ENCODE assay signal across 10 cellular contexts in genomic region chr10:71747039-71747807, GRCh38. TPM values are rescaled to one million over a fixed set of nuclear protein-coding genes. Genes with fewer than 3 reads are reported as not detected.
DNase-seq lines count a peak whose midpoint lies in the region; TF ChIP-seq lines count a peak whose summit lies in the region.
"Had no signal": no experiment of that assay in that cellular context is flagged by ENCODE, and none has a peak within 500 bp of the region (broad histone marks: within the 10 kb centered on the region; RNA-seq: fewer than 3 reads in every experiment).

No MANE protein-coding gene starts in this region.

- no peak overlapping the region for H2BK12ac ChIP-seq in mesenchymal stem cell (ENCODE audit: low read length in 2 of 2)

- no peaks in the 10 kb centered on the region for H3K27me3 Mint-ChIP-seq in activated T-cell treated with anti-CD3 and anti-CD28 coated beads, Interleukin-2, amount 50 U/mL, for 24 hours
- H3K27me3 Mint-ChIP-seq in type B pancreatic cell: no peaks in the 10 kb centered on the region

- no peaks in the 10 kb centered on the region for H3K27me3 ChIP-seq in mammary epithelial cell (ENCODE audit: insufficient read depth, low read length)
- peaks cover 0 to 44% of the 10 kb centered on the region in 2 experiments for H3K27me3 ChIP-seq in mesenchymal stem cell (ENCODE audit: control insufficient read depth in 1 of 2, insufficient read depth in 1 of 2, low read length in 2 of 2)
- H3K27me3 ChIP-seq in testis: no peaks in the 10 kb centered on the region

- TF ChIP-seq CTCF in mammary epithelial cell (conservative IDR thresholded peaks at IDR 0.05 in 1 of 2, IDR thresholded peaks at IDR 0.05 in 1 of 2; ENCODE audit: extremely low read depth in 1 of 2, insufficient read depth in 1 of 2, low read depth in 1 of 2, low read length in 2 of 2) (no peak), type B pancreatic cell (conservative IDR thresholded peaks at IDR 0.05) (no peak), testis (IDR thresholded peaks at IDR 0.05) (no peak)

- CTCF ChIA-PET in mammary epithelial cell (lab: Charles Lee; ENCODE audit: low non-redundant PET) (no interaction called here), HEK293T (lab: Yijun Ruan, JAX) (interaction anchor here (0.7 to 1.3 kb wide), 2 partner anchors 10 to 27 kb away, joined by 3 read pairs; no protein-coding TSS in a partner anchor)

- H3K4ac ChIP-seq in mesenchymal stem cell (ENCODE audit: low read depth in 1 of 2, low read length in 2 of 2): peak overlapping the region in 1 of 2 experiments; percentile 6

- H3K4me2 ChIP-seq in mammary epithelial cell (ENCODE audit: insufficient read depth, low read depth, low read length) (no peak overlapping the region), mesenchymal stem cell (ENCODE audit: low read length, poor library complexity, severe bottlenecking) (no peak overlapping the region)

- dilution Hi-C loops in mammary epithelial cell (cut with HindIII; ENCODE audit: low sequenced_read_pairs): no loop called here

- H4K8ac ChIP-seq in mesenchymal stem cell (ENCODE audit: low read length): no peak overlapping the region

- H3K36me3 ChIP-seq in mammary epithelial cell (ENCODE audit: insufficient read depth, low read length) (no peaks in the 10 kb centered on the region), mesenchymal stem cell (ENCODE audit: control insufficient read depth in 1 of 2, insufficient read depth in 2 of 2, low read depth in 1 of 2, low read length in 2 of 2) (peaks cover 0 to 16% of the 10 kb centered on the region in 2 experiments), testis (ENCODE audit: low read depth, missing control alignments) (no peaks in the 10 kb centered on the region)

- H3K4me3 Mint-ChIP-seq in activated T-cell treated with anti-CD3 and anti-CD28 coated beads, Interleukin-2, amount 50 U/mL, for 24 hours: no peak overlapping the region
- no peak overlapping the region for H3K4me3 Mint-ChIP-seq in type B pancreatic cell

- no peak overlapping the region for H2BK5ac ChIP-seq in mesenchymal stem cell (ENCODE audit: low read depth, low read length, poor library complexity, severe bottlenecking)

- no peaks in the 10 kb centered on the region for H3K79me1 ChIP-seq in mesenchymal stem cell (replicated peaks; ENCODE audit: low read length, poor library complexity, severe bottlenecking)

- peaks cover 98% of the 10 kb centered on the region for H3K4me1 Mint-ChIP-seq in activated T-cell treated with anti-CD3 and anti-CD28 coated beads, Interleukin-2, amount 50 U/mL, for 24 hours (ENCODE audit: low read depth)
- peaks cover 30% of the 10 kb centered on the region for H3K4me1 Mint-ChIP-seq in type B pancreatic cell (ENCODE audit: unreplicated experiment)

- H3K36me3 Mint-ChIP-seq in activated T-cell treated with anti-CD3 and anti-CD28 coated beads, Interleukin-2, amount 50 U/mL, for 24 hours (ENCODE audit: low read depth): peaks cover 60% of the 10 kb centered on the region
- no peaks in the 10 kb centered on the region for H3K36me3 Mint-ChIP-seq in type B pancreatic cell

- H3K9me3 Mint-ChIP-seq in activated T-cell treated with anti-CD3 and anti-CD28 coated beads, Interleukin-2, amount 50 U/mL, for 24 hours: no peaks in the 10 kb centered on the region
- no peaks in the 10 kb centered on the region for H3K9me3 Mint-ChIP-seq in type B pancreatic cell

- peak overlapping the region; percentile 98 for H3K27ac Mint-ChIP-seq in activated T-cell treated with anti-CD3 and anti-CD28 coated beads, Interleukin-2, amount 50 U/mL, for 24 hours
- H3K27ac Mint-ChIP-seq in type B pancreatic cell: peak overlapping the region; percentile 79

- H4K20me1 ChIP-seq in mammary epithelial cell (ENCODE audit: insufficient read depth, low read length): no peaks in the 10 kb centered on the region

- H2AFZ ChIP-seq in mammary epithelial cell (ENCODE audit: low read depth, low read length): peak overlapping the region; percentile 49
- H2AFZ ChIP-seq in mesenchymal stem cell (ENCODE audit: low read depth, low read length): peak overlapping the region; percentile 39

- no peak overlapping the region for H2AK5ac ChIP-seq in mesenchymal stem cell (ENCODE audit: low read length, severe bottlenecking)

- in situ Hi-C loops in mammary epithelial cell (cut with MboI; ENCODE audit: low sequenced_read_pairs in 2 of 2): no loop called here

- no peak for TF ChIP-seq POLR2A in testis (IDR thresholded peaks at IDR 0.05)

- BruUV-seq in mammary epithelial cell (replicated peaks; lab: Mats Ljungman, UMichigan): no TSS peak

- no peak overlapping the region for H4K91ac ChIP-seq in mesenchymal stem cell (ENCODE audit: low read length)

- no peaks in the 10 kb centered on the region for H3K79me2 ChIP-seq in mammary epithelial cell (ENCODE audit: insufficient read depth, low read length)

- no peak for DNase-seq in activated T-cell treated with anti-CD3 and anti-CD28 coated beads, Interleukin-2, amount 50 U/mL, for 24 hours
- DNase-seq in activated T-cell treated with anti-CD3 and anti-CD28 coated beads, Interleukin-2, amount 50 U/mL, for 1 hour: no peak
- DNase-seq in mammary epithelial cell (peak; percentile 48), mesenchymal stem cell (no peak), type B pancreatic cell (ENCODE audit: extremely low spot score, unreplicated experiment) (no peak), NCI-H128 (lab: John Stamatoyannopoulos, UW; ENCODE audit: unreplicated experiment) (no peak), testis (no peak), HEK293T (ENCODE audit: extremely low spot score) (no peak)
- DNase-seq: kidney glomerular epithelial cell had no signal

- no peak overlapping the region for H2BK120ac ChIP-seq in mesenchymal stem cell (ENCODE audit: low read depth, low read length)

- no peak overlapping the region for H3K18ac ChIP-seq in mesenchymal stem cell (ENCODE audit: low read depth in 1 of 2, low read length in 2 of 2)

- WGBS in mammary epithelial cell (ENCODE audit: low coverage, missing lambda C conversion rate): 33% methylated on average over 6 of the region's 6 CpGs
- 50% methylated on average over 6 of the region's 6 CpGs for WGBS in mesenchymal stem cell
- WGBS in testis, 2 donors: 69 to 76% methylated on average over 6 of the region's 6 CpGs

- POLR2A ChIA-PET in HEK293T (lab: Yijun Ruan, JAX): no interaction called here

- H3K9ac ChIP-seq in mammary epithelial cell (ENCODE audit: insufficient read depth, low read length) (no peak overlapping the region), mesenchymal stem cell (ENCODE audit: low read length) (no peak overlapping the region)

- intact Hi-C loops in mammary epithelial cell (cut with micrococcal nuclease): no loop called here
- intact Hi-C loops in testis (cut with DNase I; ENCODE audit: low total_unique reads): no loop called here

- no peak overlapping the region for H3K27ac ChIP-seq in mammary epithelial cell (ENCODE audit: insufficient read depth, low read depth, low read length)
- H3K27ac ChIP-seq in mesenchymal stem cell (ENCODE audit: low read length, poor library complexity, severe bottlenecking): no peak overlapping the region
- no peak overlapping the region for H3K27ac ChIP-seq in testis

- no peak overlapping the region for H2BK15ac ChIP-seq in mesenchymal stem cell (ENCODE audit: low read depth, poor library complexity, severe bottlenecking)

- H3K23ac ChIP-seq in mesenchymal stem cell (ENCODE audit: low read length in 2 of 2): no peak overlapping the region

- H3K9me3 ChIP-seq in mammary epithelial cell (replicated peaks; ENCODE audit: insufficient read depth, low read length) (no peaks in the 10 kb centered on the region), mesenchymal stem cell (ENCODE audit: control insufficient read depth, low read length) (no peaks in the 10 kb centered on the region), testis (no peaks in the 10 kb centered on the region)

- H3K4me1 ChIP-seq in mammary epithelial cell (ENCODE audit: insufficient read depth, low read length): peaks cover 13% of the 10 kb centered on the region
- no peaks in the 10 kb centered on the region for H3K4me1 ChIP-seq in mesenchymal stem cell (ENCODE audit: control insufficient read depth, insufficient read depth, low read depth, low read length)
- H3K4me1 ChIP-seq in testis: peaks cover 30% of the 10 kb centered on the region

- H3K14ac ChIP-seq in mesenchymal stem cell (ENCODE audit: low read length in 2 of 2): no peak overlapping the region

- H3K4me3 ChIP-seq in mammary epithelial cell (replicated peaks in 1 of 3; ENCODE audit: insufficient read depth in 1 of 3, low read depth in 2 of 3, low read length in 3 of 3) (no peak overlapping the region), mesenchymal stem cell (ENCODE audit: insufficient read depth in 1 of 2, low read depth in 1 of 2, low read length in 2 of 2) (no peak overlapping the region), testis (no peak overlapping the region)

TF ChIP-seq in HEK293T, 16 proteins besides CTCF, POLR2A, EP300 and RAD21:
- TF ChIP-seq ELF4 (IDR thresholded peaks at IDR 0.05) (no peak), LEF1 (IDR thresholded peaks at IDR 0.05; ENCODE audit: borderline replicate concordance) (no peak), SP1 (IDR thresholded peaks at IDR 0.05) (no peak), ARNT (IDR thresholded peaks at IDR 0.05) (no peak), FOXK2 (IDR thresholded peaks at IDR 0.05) (no peak), SUZ12 (IDR thresholded peaks at IDR 0.05) (no peak), TARDBP (IDR thresholded peaks at IDR 0.05) (no peak)
TF ChIP-seq in HEK293T: peak in this region for 0.

RNA-seq across cellular contexts. Expression of gene VSIR, which starts 26.1 kb away (rescaled TPM):
- total RNA-seq in mammary epithelial cell (10 to 100 TPM; 39.9 to 77.8 TPM), type B pancreatic cell (ENCODE audit: low replicate concordance) (47.0 and 82.1 TPM in 2 replicates), testis (10 to 100 TPM; 26.1 to 54.6 TPM)
- polyA plus RNA-seq in mammary epithelial cell (26.5 TPM), testis (ENCODE audit: insufficient read depth, low read depth, low replicate concordance) (54.4 TPM)
- polyA minus RNA-seq in mammary epithelial cell: 31.0 TPM
- polyA plus RNA-seq in mesenchymal stem cell (2013, experiment 1 of 2): 3.3 TPM
- 3.8 TPM for polyA plus RNA-seq in mesenchymal stem cell (2013, experiment 2 of 2)

RNA-seq across cellular contexts. Expression of gene C10orf105, which starts 27.6 kb away (rescaled TPM):
- under 1 TPM in 1 of 2 donors, not detected in 1; under 0.01 TPM for total RNA-seq in mammary epithelial cell
- not detected for polyA plus RNA-seq in mammary epithelial cell
- not detected for polyA minus RNA-seq in mammary epithelial cell
- not detected for polyA plus RNA-seq in mesenchymal stem cell (2013, experiment 1 of 2)
- polyA plus RNA-seq in mesenchymal stem cell (2013, experiment 2 of 2): not detected
- total RNA-seq in type B pancreatic cell (ENCODE audit: low replicate concordance): 0.31 TPM in 1 of 2 replicates, not detected in the other
- under 1 TPM; 0.47 to 0.87 TPM for total RNA-seq in testis
- 1.7 TPM for polyA plus RNA-seq in testis (ENCODE audit: insufficient read depth, low read depth, low replicate concordance)
- total RNA-seq: M059J had no signal
